13 cellular contexts compared by ENCODE assay signal in the genomic region with DNA sequence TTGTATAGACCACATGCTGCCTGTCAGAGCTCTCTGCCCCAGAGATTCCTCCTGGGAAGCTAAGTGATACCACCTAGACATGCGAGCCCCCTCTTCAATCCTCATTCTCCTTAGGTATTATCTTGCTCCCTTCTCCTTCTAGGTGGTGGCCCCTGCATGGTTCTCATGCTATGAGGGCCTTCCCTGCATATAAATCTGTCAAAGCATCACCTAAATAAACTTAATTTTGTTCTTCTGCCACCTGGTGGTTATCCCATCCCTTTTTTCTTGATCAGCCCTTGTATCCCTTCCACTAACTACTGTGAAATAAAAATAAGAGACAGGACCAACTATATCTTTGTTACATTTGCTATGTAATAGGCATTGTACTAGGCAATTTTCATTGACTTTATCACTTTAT.
DNase-seq lines count a peak whose midpoint lies in the region; ATAC-seq and TF ChIP-seq lines count a peak whose summit lies in the region.
"Had no signal": no experiment of that assay in that cellular context is flagged by ENCODE, and none has a peak within 500 bp of the region (broad histone marks: within the 10 kb centered on the region; RNA-seq: fewer than 3 reads in every experiment).

No MANE protein-coding gene starts in this region.

- no peaks in the 10 kb centered on the region for H3K36me3 ChIP-seq in GM06990 (ENCODE audit: control insufficient read depth, insufficient read depth, low read length)

- ATAC-seq in SK-N-SH treated with all-trans-retinoic acid at 6 μM for 48 hours = peak; percentile 55; the same call in 2 of the 3 replicates
- ATAC-seq: Right ventricle myocardium inferior had no signal

- H3K27me3 ChIP-seq in GM06990 (replicated peaks; ENCODE audit: control insufficient read depth, insufficient read depth, low read length) = no peaks in the 10 kb centered on the region

- no peak overlapping the region for H3K4me3 ChIP-seq in GM06990 (replicated peaks; ENCODE audit: low read depth, low read length)
- no peak overlapping the region for H3K4me3 ChIP-seq in LNCaP clone FGC (ENCODE audit: low read depth, low read length)

- DNase-seq in GM06990 (ENCODE audit: extremely low read depth, insufficient read length) = no peak
- no peak for DNase-seq in LNCaP clone FGC (ENCODE audit: low read depth)
- DNase-seq in iris pigment epithelial cell (ENCODE audit: low read depth) = peak; percentile 1
- DNase-seq in activated T-cell treated with anti-CD3 and anti-CD28 coated beads, Interleukin-2, amount 50 U/mL, for 48 hours = no peak
- DNase-seq in NCI-H1436 treated with DMSO at 0.1 percent for 48 hours (lab: John Stamatoyannopoulos, UW) = no peak
- no peak for DNase-seq in stimulated activated CD4-positive, alpha-beta T cell treated with anti-CD3 and anti-CD28 coated beads, Interleukin-2, amount 100 ng/mL, for 24 hours
- DNase-seq: activated CD4-positive, alpha-beta T cell treated with anti-CD3 and anti-CD28 coated beads, Interleukin-2, amount 10 ng/mL, durations not matched to agents 24 days and 14 days; activated gamma-delta T cell; EL; foreskin melanocyte; NCI-H1694 treated with DMSO at 0.1 percent for 48 hours had no signal

- peak; percentile 21 for TF ChIP-seq CTCF in GM06990 (IDR thresholded peaks at IDR 0.05; ENCODE audit: insufficient read depth, low read length, poor library complexity, severe bottlenecking)
- TF ChIP-seq CTCF in LNCaP clone FGC (IDR thresholded peaks at IDR 0.05; ENCODE audit: control insufficient read depth, extremely low read depth, insufficient read depth) = peak; percentile 38

TF ChIP-seq in SK-N-SH treated with all-trans-retinoic acid at 6 μM for 48 hours, 23 proteins besides CTCF, POLR2A, EP300 and RAD21:
- TF ChIP-seq ZNF565 (CRISPR knock-in tag; conservative IDR thresholded peaks at IDR 0.05; ENCODE audit: low read depth) (no peak), ARNTL (CRISPR knock-in tag; IDR thresholded peaks at IDR 0.05; ENCODE audit: borderline replicate concordance, low read depth) (no peak), ISL1 (CRISPR knock-in tag; IDR thresholded peaks at IDR 0.05) (no peak), ZFP30 (CRISPR knock-in tag; IDR thresholded peaks at IDR 0.05) (no peak), CSDC2 (CRISPR knock-in tag; IDR thresholded peaks at IDR 0.05) (no peak), BACH2 (CRISPR knock-in tag; IDR thresholded peaks at IDR 0.05; ENCODE audit: borderline replicate concordance) (no peak), TOX (CRISPR knock-in tag; IDR thresholded peaks at IDR 0.05; ENCODE audit: borderline replicate concordance) (no peak), CSRNP3 (CRISPR knock-in tag; IDR thresholded peaks at IDR 0.05) (no peak), TCF4 (CRISPR knock-in tag; IDR thresholded peaks at IDR 0.05; ENCODE audit: borderline replicate concordance) (no peak), ESRRG (CRISPR knock-in tag; IDR thresholded peaks at IDR 0.05) (no peak), ZNF70 (CRISPR knock-in tag; IDR thresholded peaks at IDR 0.05) (no peak), SNAI2 (CRISPR knock-in tag; IDR thresholded peaks at IDR 0.05) (no peak), ZFP3 (CRISPR knock-in tag; IDR thresholded peaks at IDR 0.05) (no peak), PPARA (CRISPR knock-in tag; IDR thresholded peaks at IDR 0.05; ENCODE audit: borderline replicate concordance) (no peak), ZC3H10 (CRISPR knock-in tag; IDR thresholded peaks at IDR 0.05) (no peak), RARB (CRISPR knock-in tag; IDR thresholded peaks at IDR 0.05) (no peak), ZNF8 (CRISPR knock-in tag; IDR thresholded peaks at IDR 0.05) (no peak)
- TF ChIP-seq, protein P1, sequence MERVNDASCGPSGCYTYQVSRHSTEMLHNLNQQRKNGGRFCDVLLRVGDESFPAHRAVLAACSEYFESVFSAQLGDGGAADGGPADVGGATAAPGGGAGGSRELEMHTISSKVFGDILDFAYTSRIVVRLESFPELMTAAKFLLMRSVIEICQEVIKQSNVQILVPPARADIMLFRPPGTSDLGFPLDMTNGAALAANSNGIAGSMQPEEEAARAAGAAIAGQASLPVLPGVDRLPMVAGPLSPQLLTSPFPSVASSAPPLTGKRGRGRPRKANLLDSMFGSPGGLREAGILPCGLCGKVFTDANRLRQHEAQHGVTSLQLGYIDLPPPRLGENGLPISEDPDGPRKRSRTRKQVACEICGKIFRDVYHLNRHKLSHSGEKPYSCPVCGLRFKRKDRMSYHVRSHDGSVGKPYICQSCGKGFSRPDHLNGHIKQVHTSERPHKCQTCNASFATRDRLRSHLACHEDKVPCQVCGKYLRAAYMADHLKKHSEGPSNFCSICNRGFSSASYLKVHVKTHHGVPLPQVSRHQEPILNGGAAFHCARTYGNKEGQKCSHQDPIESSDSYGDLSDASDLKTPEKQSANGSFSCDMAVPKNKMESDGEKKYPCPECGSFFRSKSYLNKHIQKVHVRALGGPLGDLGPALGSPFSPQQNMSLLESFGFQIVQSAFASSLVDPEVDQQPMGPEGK (CRISPR knock-in tag; IDR thresholded peaks at IDR 0.05; ENCODE audit: borderline replicate concordance) = no peak
- TF ChIP-seq, protein P2, sequence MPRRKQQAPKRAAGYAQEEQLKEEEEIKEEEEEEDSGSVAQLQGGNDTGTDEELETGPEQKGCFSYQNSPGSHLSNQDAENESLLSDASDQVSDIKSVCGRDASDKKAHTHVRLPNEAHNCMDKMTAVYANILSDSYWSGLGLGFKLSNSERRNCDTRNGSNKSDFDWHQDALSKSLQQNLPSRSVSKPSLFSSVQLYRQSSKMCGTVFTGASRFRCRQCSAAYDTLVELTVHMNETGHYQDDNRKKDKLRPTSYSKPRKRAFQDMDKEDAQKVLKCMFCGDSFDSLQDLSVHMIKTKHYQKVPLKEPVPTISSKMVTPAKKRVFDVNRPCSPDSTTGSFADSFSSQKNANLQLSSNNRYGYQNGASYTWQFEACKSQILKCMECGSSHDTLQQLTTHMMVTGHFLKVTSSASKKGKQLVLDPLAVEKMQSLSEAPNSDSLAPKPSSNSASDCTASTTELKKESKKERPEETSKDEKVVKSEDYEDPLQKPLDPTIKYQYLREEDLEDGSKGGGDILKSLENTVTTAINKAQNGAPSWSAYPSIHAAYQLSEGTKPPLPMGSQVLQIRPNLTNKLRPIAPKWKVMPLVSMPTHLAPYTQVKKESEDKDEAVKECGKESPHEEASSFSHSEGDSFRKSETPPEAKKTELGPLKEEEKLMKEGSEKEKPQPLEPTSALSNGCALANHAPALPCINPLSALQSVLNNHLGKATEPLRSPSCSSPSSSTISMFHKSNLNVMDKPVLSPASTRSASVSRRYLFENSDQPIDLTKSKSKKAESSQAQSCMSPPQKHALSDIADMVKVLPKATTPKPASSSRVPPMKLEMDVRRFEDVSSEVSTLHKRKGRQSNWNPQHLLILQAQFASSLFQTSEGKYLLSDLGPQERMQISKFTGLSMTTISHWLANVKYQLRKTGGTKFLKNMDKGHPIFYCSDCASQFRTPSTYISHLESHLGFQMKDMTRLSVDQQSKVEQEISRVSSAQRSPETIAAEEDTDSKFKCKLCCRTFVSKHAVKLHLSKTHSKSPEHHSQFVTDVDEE (CRISPR knock-in tag; IDR thresholded peaks at IDR 0.05) = no peak
- TF ChIP-seq, protein P3, sequence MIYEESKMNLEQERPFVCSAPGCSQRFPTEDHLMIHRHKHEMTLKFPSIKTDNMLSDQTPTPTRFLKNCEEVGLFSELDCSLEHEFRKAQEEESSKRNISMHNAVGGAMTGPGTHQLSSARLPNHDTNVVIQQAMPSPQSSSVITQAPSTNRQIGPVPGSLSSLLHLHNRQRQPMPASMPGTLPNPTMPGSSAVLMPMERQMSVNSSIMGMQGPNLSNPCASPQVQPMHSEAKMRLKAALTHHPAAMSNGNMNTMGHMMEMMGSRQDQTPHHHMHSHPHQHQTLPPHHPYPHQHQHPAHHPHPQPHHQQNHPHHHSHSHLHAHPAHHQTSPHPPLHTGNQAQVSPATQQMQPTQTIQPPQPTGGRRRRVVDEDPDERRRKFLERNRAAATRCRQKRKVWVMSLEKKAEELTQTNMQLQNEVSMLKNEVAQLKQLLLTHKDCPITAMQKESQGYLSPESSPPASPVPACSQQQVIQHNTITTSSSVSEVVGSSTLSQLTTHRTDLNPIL (CRISPR knock-in tag; IDR thresholded peaks at IDR 0.05; ENCODE audit: low read depth) = no peak
